18 cellular contexts compared by ENCODE assay signal in the genomic region with DNA sequence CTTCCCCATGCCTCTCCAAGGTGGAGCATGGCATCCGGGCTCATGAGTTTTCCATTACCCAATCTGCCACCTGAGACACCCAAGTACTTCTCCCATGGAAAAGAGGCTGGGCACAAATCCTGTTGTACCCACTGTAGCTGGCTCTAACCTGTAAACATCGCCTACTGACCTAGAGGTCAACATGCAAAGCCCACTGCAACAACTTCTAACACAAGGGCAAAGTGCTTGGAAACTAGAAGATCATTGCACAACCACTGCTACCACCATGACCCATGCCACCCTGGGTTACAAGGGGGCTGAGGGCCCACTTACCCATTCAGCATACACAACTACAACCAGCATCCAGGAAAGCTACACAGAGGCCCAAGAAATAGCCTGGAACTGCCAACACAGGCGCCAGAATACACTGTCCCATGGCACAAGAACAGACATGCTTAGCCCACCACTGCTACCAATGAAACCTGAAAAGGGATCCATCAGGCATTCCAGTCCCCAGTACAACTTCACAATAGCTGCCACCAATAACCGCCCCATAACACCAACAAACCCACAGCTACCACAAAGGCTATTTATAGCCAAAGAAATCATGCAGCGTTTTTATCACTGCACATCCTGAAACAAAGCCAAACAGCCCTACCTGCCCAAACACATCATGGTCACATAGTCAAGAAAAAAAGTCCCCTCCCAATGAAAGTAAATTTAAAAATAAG.
DNase-seq lines count a peak whose midpoint lies in the region; ATAC-seq and TF ChIP-seq lines count a peak whose summit lies in the region.
"Had no signal": no experiment of that assay in that cellular context is flagged by ENCODE, and none has a peak within 500 bp of the region (broad histone marks: within the 10 kb centered on the region; RNA-seq: fewer than 3 reads in every experiment).

No MANE protein-coding gene starts in this region.

- H3K27me3 Mint-ChIP-seq in activated CD8-positive, alpha-beta T cell treated with anti-CD3 and anti-CD28 coated beads, Interleukin-2, amount 10 ng/mL, durations not matched to agents 7 days and 5 days (ENCODE audit: low read depth) = no peaks in the 10 kb centered on the region
- no peaks in the 10 kb centered on the region for H3K27me3 Mint-ChIP-seq in activated CD8-positive, alpha-beta T cell treated with anti-CD3 and anti-CD28 coated beads for 36 hours
- H3K27me3 Mint-ChIP-seq in activated T-helper 17 cell treated with anti-CD3 and anti-CD28 coated beads, Interleukin-2, amount 50 U/mL, for 72 hours = no peaks in the 10 kb centered on the region
- H3K27me3 Mint-ChIP-seq: activated naive CD4-positive, alpha-beta T cell treated with anti-CD3 and anti-CD28 coated beads, Interleukin-2, amount 10 ng/mL, durations not matched to agents 7 days and 5 days; naive thymus-derived CD8-positive, alpha-beta T cell; T-cell had no signal

- peaks cover 9% of the 10 kb centered on the region for H3K9me3 Mint-ChIP-seq in activated CD8-positive, alpha-beta T cell treated with anti-CD3 and anti-CD28 coated beads, Interleukin-2, amount 10 ng/mL, durations not matched to agents 7 days and 5 days (ENCODE audit: insufficient read depth)
- peaks cover 23% of the 10 kb centered on the region for H3K9me3 Mint-ChIP-seq in activated CD8-positive, alpha-beta T cell treated with anti-CD3 and anti-CD28 coated beads for 36 hours
- peaks cover 10% of the 10 kb centered on the region for H3K9me3 Mint-ChIP-seq in activated T-helper 17 cell treated with anti-CD3 and anti-CD28 coated beads, Interleukin-2, amount 50 U/mL, for 72 hours

- peaks cover 8% of the 10 kb centered on the region for H3K4me1 Mint-ChIP-seq in activated CD8-positive, alpha-beta T cell treated with anti-CD3 and anti-CD28 coated beads, Interleukin-2, amount 10 ng/mL, durations not matched to agents 7 days and 5 days (ENCODE audit: low read depth)
- peaks cover 10% of the 10 kb centered on the region for H3K4me1 Mint-ChIP-seq in activated CD8-positive, alpha-beta T cell treated with anti-CD3 and anti-CD28 coated beads for 36 hours (ENCODE audit: low read depth)
- H3K4me1 Mint-ChIP-seq in activated T-helper 17 cell treated with anti-CD3 and anti-CD28 coated beads, Interleukin-2, amount 50 U/mL, for 72 hours = peaks cover 5% of the 10 kb centered on the region

- no peak for DNase-seq in activated CD8-positive, alpha-beta T cell treated with anti-CD3 and anti-CD28 coated beads, Interleukin-2, amount 10 ng/mL, durations not matched to agents 7 days and 5 days
- no peak for DNase-seq in activated CD8-positive, alpha-beta T cell treated with anti-CD3 and anti-CD28 coated beads for 36 hours
- DNase-seq in omental fat pad (ENCODE audit: low spot score) (no peak), cerebellar cortex (ENCODE audit: low spot score) (no peak)
- DNase-seq: activated CD8-positive, alpha-beta memory T cell treated with anti-CD3 and anti-CD28 coated beads, Interleukin-2, amount 50 U/mL, for 48 hours; activated naive CD4-positive, alpha-beta T cell treated with anti-CD3 and anti-CD28 coated beads, Interleukin-2, amount 10 ng/mL, durations not matched to agents 7 days and 5 days; effector CD4-positive, alpha-beta T cell; EL; HCEC 1CT; naive thymus-derived CD8-positive, alpha-beta T cell; NCI-H2029 treated with DMSO at 0.1 percent for 48 hours; NCI-H748 treated with DMSO at 0.1 percent for 48 hours; T-cell had no signal

- intact Hi-C loops in activated CD8-positive, alpha-beta T cell treated with anti-CD3 and anti-CD28 coated beads for 36 hours (cut with micrococcal nuclease) = no loop called here

- peaks cover 46% of the 10 kb centered on the region for H3K36me3 Mint-ChIP-seq in activated CD8-positive, alpha-beta T cell treated with anti-CD3 and anti-CD28 coated beads, Interleukin-2, amount 10 ng/mL, durations not matched to agents 7 days and 5 days (ENCODE audit: low read depth)
- H3K36me3 Mint-ChIP-seq in activated CD8-positive, alpha-beta T cell treated with anti-CD3 and anti-CD28 coated beads for 36 hours (ENCODE audit: low read depth) = peaks cover 68% of the 10 kb centered on the region
- H3K36me3 Mint-ChIP-seq in activated T-helper 17 cell treated with anti-CD3 and anti-CD28 coated beads, Interleukin-2, amount 50 U/mL, for 72 hours (ENCODE audit: low read depth) = peaks cover 32% of the 10 kb centered on the region

- ATAC-seq in activated CD8-positive, alpha-beta T cell treated with anti-CD3 and anti-CD28 coated beads, Interleukin-2, amount 10 ng/mL, durations not matched to agents 7 days and 5 days = no peak
- ATAC-seq in activated CD8-positive, alpha-beta T cell treated with anti-CD3 and anti-CD28 coated beads for 36 hours = no peak
- ATAC-seq in HG02870 (IDR thresholded peaks at IDR 0.05; ENCODE audit: unreplicated experiment) = peak; percentile 55
- no peak for ATAC-seq in activated T-helper 17 cell treated with anti-CD3 and anti-CD28 coated beads, Interleukin-2, amount 50 U/mL, for 72 hours (replicated peaks)
- ATAC-seq in omental fat pad (ENCODE audit: low FRiP score) = peak; percentile 37
- no peak for ATAC-seq in GM18907 (IDR thresholded peaks at IDR 0.05; ENCODE audit: unreplicated experiment)
- no peak for ATAC-seq in HG03045 (IDR thresholded peaks at IDR 0.05; ENCODE audit: unreplicated experiment)
- ATAC-seq: activated CD4-positive, CD25-positive, alpha-beta regulatory T cell treated with anti-CD3 and anti-CD28 coated beads, Interleukin-2, amount 50 U/mL, for 24 hours; naive thymus-derived CD8-positive, alpha-beta T cell; T-cell had no signal

- POLR2A ChIA-PET in activated CD8-positive, alpha-beta T cell treated with anti-CD3 and anti-CD28 coated beads, Interleukin-2, amount 10 ng/mL, durations not matched to agents 7 days and 5 days (lab: Charles Lee) = no interaction called here
- POLR2A ChIA-PET in activated CD8-positive, alpha-beta T cell treated with anti-CD3 and anti-CD28 coated beads for 36 hours (lab: Charles Lee) = no interaction called here

- peak overlapping the region; percentile 35 for H3K27ac Mint-ChIP-seq in activated CD8-positive, alpha-beta T cell treated with anti-CD3 and anti-CD28 coated beads, Interleukin-2, amount 10 ng/mL, durations not matched to agents 7 days and 5 days
- no peak overlapping the region for H3K27ac Mint-ChIP-seq in activated CD8-positive, alpha-beta T cell treated with anti-CD3 and anti-CD28 coated beads for 36 hours
- H3K27ac Mint-ChIP-seq in activated T-helper 17 cell treated with anti-CD3 and anti-CD28 coated beads, Interleukin-2, amount 50 U/mL, for 72 hours = peak overlapping the region; percentile 65
- H3K27ac Mint-ChIP-seq: activated naive CD4-positive, alpha-beta T cell treated with anti-CD3 and anti-CD28 coated beads, Interleukin-2, amount 10 ng/mL, durations not matched to agents 7 days and 5 days; T-cell had no signal

- CTCF ChIA-PET in activated CD8-positive, alpha-beta T cell treated with anti-CD3 and anti-CD28 coated beads, Interleukin-2, amount 10 ng/mL, durations not matched to agents 7 days and 5 days (lab: Charles Lee) = interaction anchor here (1.2 kb wide), 1 partner anchor 14 kb away, joined by 4 read pairs; no protein-coding TSS in a partner anchor
- CTCF ChIA-PET in activated CD8-positive, alpha-beta T cell treated with anti-CD3 and anti-CD28 coated beads for 36 hours (lab: Charles Lee) = interaction anchor here (1.1 kb wide), 1 partner anchor 19 kb away, joined by 3 read pairs; no protein-coding TSS in a partner anchor

- no peak for TF ChIP-seq CTCF in activated CD8-positive, alpha-beta T cell treated with anti-CD3 and anti-CD28 coated beads for 36 hours (IDR thresholded peaks at IDR 0.05)
- TF ChIP-seq CTCF in omental fat pad (IDR thresholded peaks at IDR 0.05) = no peak

- no peak overlapping the region for H3K4me3 Mint-ChIP-seq in activated CD8-positive, alpha-beta T cell treated with anti-CD3 and anti-CD28 coated beads, Interleukin-2, amount 10 ng/mL, durations not matched to agents 7 days and 5 days
- no peak overlapping the region for H3K4me3 Mint-ChIP-seq in activated CD8-positive, alpha-beta T cell treated with anti-CD3 and anti-CD28 coated beads for 36 hours
- no peak overlapping the region for H3K4me3 Mint-ChIP-seq in activated T-helper 17 cell treated with anti-CD3 and anti-CD28 coated beads, Interleukin-2, amount 50 U/mL, for 72 hours
- H3K4me3 Mint-ChIP-seq: activated naive CD4-positive, alpha-beta T cell treated with anti-CD3 and anti-CD28 coated beads, Interleukin-2, amount 10 ng/mL, durations not matched to agents 7 days and 5 days; T-cell had no signal

Comparison
In these comparisons a context has a peak if more than half of its experiments do, and no peak if none do; other contexts are left out.
1. ATAC-seq: peak in HG02870 (single experiment) and omental fat pad (single experiment); none in activated CD8-positive, alpha-beta T cell treated with anti-CD3 and anti-CD28 coated beads, Interleukin-2, amount 10 ng/mL, durations not matched to agents 7 days and 5 days (single experiment), activated CD8-positive, alpha-beta T cell treated with anti-CD3 and anti-CD28 coated beads for 36 hours (single experiment), activated T-helper 17 cell treated with anti-CD3 and anti-CD28 coated beads, Interleukin-2, amount 50 U/mL, for 72 hours (single experiment), GM18907 (single experiment) and HG03045 (single experiment).